In the genomic region with DNA sequence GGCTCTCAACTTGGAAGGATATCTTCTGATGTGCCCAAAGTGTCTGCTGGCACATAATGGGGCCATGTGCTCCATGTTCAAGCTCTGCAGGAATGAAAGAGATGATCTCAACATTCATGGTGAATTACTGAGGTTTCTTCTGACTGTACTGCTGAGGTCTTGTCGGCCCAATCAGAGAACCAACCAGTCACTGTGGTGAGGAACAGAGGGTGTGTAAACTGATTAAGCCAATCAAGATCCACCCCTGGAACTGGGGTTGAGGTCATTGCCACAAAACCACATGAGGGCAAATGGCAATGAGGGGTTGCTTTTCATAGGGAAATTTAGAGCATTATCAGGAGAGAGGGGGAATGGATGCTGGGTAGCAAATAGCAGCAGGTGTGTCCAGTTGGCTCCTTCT, we compare ENCODE assay signal across 24 cellular contexts.
A peak's percentile ranks its signal among the peaks of the same experiment; 100 is the strongest.
DNase-seq lines count a peak whose midpoint lies in the region; ATAC-seq lines count a peak whose summit lies in the region.
"Had no signal": no experiment of that assay in that cellular context is flagged by ENCODE, and none has a peak within 500 bp of the region (broad histone marks: within the 10 kb centered on the region; RNA-seq: fewer than 3 reads in every experiment).

No MANE protein-coding gene starts in this region.

- H3K27ac ChIP-seq in SJCRH30 = no peak overlapping the region
- H3K27ac ChIP-seq: esophagus muscularis mucosa, psoas muscle, RWPE1, sigmoid colon, VCaP had no signal

- H3K4me3 ChIP-seq in SJCRH30 = no peak overlapping the region
- H3K4me3 ChIP-seq: esophagus muscularis mucosa, psoas muscle, sigmoid colon had no signal

- ATAC-seq in HG02759 (IDR thresholded peaks at IDR 0.05; ENCODE audit: unreplicated experiment) = no peak
- ATAC-seq in activated CD4-positive, CD25-positive, alpha-beta regulatory T cell treated with anti-CD3 and anti-CD28 coated beads, Interleukin-2, amount 50 U/mL, for 24 hours = no peak
- ATAC-seq: naive thymus-derived CD4-positive, alpha-beta T cell; psoas muscle; stimulated activated naive B cell treated with anti-CD40 and anti-IgM and Interleukin-4, amounts not matched to agents 10 μg/mL and 1 μg/mL and 100 μg/mL, for 72 hours had no signal

- peaks cover 19% of the 10 kb centered on the region for H3K4me1 ChIP-seq in SJCRH30
- H3K4me1 ChIP-seq: psoas muscle had no signal

- DNase-seq in Daoy (ENCODE audit: low read depth) = peak; percentile 20
- DNase-seq in H4 (ENCODE audit: low spot score) = peak; percentile 19
- peak; percentile 59 to 69 for DNase-seq in SJCRH30
- peak; percentile 9 for DNase-seq in iPS DF 19.7 (ENCODE audit: low read depth, low spot score)
- DNase-seq in NCI-H524 treated with DMSO at 0.1 percent for 48 hours (lab: John Stamatoyannopoulos, UW) = no peak
- no peak for DNase-seq in cerebellum (ENCODE audit: low spot score)
- DNase-seq: activated CD4-positive, alpha-beta T cell treated with anti-CD3 and anti-CD28 coated beads, Interleukin-2, amount 50 U/mL, for 4 hours; activated effector memory CD4-positive, alpha-beta T cell treated with anti-CD3 and anti-CD28 coated beads, Interleukin-2, amount 50 U/mL, for 16 hours; activated naive CD8-positive, alpha-beta T cell treated with anti-CD3 and anti-CD28 coated beads for 36 hours; C1 segment of cervical spinal cord; COR-L47; DMS53; endodermal cell; naive thymus-derived CD4-positive, alpha-beta T cell; NCI-H2029; nucleus accumbens; psoas muscle; sigmoid colon; stimulated activated naive B cell treated with anti-CD40 and anti-IgM and Interleukin-4, amounts not matched to agents 10 μg/mL and 1 μg/mL and 100 μg/mL, for 72 hours had no signal

- H3K27me3 ChIP-seq in SJCRH30 = no peaks in the 10 kb centered on the region
- H3K27me3 ChIP-seq: esophagus muscularis mucosa, sigmoid colon had no signal

- no peaks in the 10 kb centered on the region for H3K9me3 ChIP-seq in SJCRH30 (replicated peaks)
- H3K9me3 ChIP-seq: esophagus muscularis mucosa, psoas muscle, sigmoid colon had no signal

- H3K36me3 ChIP-seq in SJCRH30 = no peaks in the 10 kb centered on the region
- H3K36me3 ChIP-seq: esophagus muscularis mucosa, sigmoid colon had no signal

Comparison
In these comparisons a context has a peak if more than half of its experiments do, and no peak if none do; other contexts are left out.
1. DNase-seq: peak in Daoy (single experiment), H4 (single experiment), SJCRH30 (2 of 2) and iPS DF 19.7 (single experiment); none in NCI-H524 treated with DMSO at 0.1 percent for 48 hours (single experiment) and cerebellum (single experiment).